1 cellular context compared by ENCODE assay signal in the genomic region with DNA sequence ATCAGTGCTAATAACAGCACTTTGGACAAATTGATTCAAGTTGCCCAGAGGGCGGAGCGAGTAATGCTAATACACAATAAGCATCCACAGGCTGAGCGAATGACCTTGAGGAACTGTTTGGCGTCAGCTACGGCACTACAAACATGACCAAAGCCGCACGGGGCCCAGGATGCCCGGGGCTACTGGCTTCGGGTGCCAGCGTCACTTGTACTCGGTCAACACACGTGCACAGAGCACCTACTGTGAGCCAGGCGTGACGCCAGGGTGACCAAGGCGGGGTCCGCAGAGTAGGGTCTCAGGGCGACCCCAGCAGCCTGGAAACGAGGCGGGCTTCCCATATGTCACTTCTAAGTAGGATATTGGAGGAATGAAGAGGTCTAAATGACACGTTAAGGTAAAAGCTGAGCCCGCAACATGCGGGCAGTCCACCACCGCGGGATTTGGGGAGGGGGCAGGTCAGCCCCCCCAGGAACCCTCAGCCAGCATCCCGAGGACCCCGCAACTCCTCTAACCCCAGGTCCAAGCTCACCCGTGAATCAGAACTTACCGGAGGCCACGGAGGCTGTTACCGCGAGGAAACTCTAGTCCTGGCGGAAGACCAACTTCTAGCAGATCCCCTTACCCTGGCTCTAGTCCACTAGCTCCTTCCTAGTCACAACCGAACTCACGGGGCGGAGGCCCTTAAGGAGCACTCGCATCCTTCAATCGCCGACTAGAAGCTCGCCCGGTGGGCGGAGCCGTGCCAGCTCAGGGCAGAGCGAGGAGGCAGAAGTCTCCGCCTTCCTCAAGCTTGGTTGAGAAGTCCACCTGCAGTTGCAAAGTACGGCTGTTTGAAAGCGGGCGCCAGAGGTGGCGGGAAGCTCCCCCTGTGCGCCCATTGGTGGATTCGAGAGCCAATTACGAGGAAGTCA.
A peak's percentile ranks its signal among the peaks of the same experiment; 100 is the strongest.
TF ChIP-seq lines count a peak whose summit lies in the region.

Gene CEP152 (minus strand): TSS at position 656 of the 911 bp plus-strand sequence. CDS start 5,420 bp downstream, outside the sequence.

TF ChIP-seq in WTC11, 78 proteins besides CTCF, POLR2A, EP300 and RAD21 (continued from another document):
- TF ChIP-seq, protein P1, sequence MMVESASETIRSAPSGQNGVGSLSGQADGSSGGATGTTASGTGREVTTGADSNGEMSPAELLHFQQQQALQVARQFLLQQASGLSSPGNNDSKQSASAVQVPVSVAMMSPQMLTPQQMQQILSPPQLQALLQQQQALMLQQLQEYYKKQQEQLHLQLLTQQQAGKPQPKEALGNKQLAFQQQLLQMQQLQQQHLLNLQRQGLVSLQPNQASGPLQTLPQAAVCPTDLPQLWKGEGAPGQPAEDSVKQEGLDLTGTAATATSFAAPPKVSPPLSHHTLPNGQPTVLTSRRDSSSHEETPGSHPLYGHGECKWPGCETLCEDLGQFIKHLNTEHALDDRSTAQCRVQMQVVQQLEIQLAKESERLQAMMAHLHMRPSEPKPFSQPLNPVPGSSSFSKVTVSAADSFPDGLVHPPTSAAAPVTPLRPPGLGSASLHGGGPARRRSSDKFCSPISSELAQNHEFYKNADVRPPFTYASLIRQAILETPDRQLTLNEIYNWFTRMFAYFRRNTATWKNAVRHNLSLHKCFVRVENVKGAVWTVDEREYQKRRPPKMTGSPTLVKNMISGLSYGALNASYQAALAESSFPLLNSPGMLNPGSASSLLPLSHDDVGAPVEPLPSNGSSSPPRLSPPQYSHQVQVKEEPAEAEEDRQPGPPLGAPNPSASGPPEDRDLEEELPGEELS (CRISPR knock-in tag; IDR thresholded peaks at IDR 0.05): no peak
- TF ChIP-seq MYBL2 (CRISPR knock-in tag; IDR thresholded peaks at IDR 0.05) (0 out of 2 replicates have a peak, but pooled peaks have one; percentile 41), OVOL2 (CRISPR knock-in tag; IDR thresholded peaks at IDR 0.05; ENCODE audit: borderline replicate concordance) (no peak), MAX (CRISPR knock-in tag; IDR thresholded peaks at IDR 0.05) (peak; percentile 10; the same call in 1 of the 2 replicates), ZMAT4 (CRISPR knock-in tag; IDR thresholded peaks at IDR 0.05) (no peak), JUN (CRISPR knock-in tag; IDR thresholded peaks at IDR 0.05) (no peak), NFYB (CRISPR knock-in tag; conservative IDR thresholded peaks at IDR 0.05; ENCODE audit: low read depth) (peak; percentile 97), SP1 (CRISPR knock-in tag; conservative IDR thresholded peaks at IDR 0.05) (peak; percentile 98)
